8 cellular contexts compared by ENCODE assay signal in genomic region chr2:108594132-108594981, GRCh38.
DNase-seq lines count a peak whose midpoint lies in the region; ATAC-seq and TF ChIP-seq lines count a peak whose summit lies in the region.

No MANE protein-coding gene starts in this region.

- in situ Hi-C loops in G401 (cut with HindIII; ENCODE audit: low sequenced_read_pairs), result no loop called here

- H3K9me3 ChIP-seq in psoas muscle, result no peaks in the 10 kb centered on the region

- peaks cover 62% of the 10 kb centered on the region for H3K4me1 ChIP-seq in psoas muscle

- peak overlapping the region; percentile 88 for H3K27ac Mint-ChIP-seq in T-helper 1 cell treated with Interleukin-12 subunit alpha and Interleukin-12 subunit beta and Interleukin-4 antibody, amounts not matched to agents 30 μg/mL and 1 μg/mL, for 36 hours

- intact Hi-C loops in psoas muscle (cut with DNase I), result loop anchor here in 1 of 2 donors (5.0 kb wide), 1 partner anchor 38 kb away; no protein-coding TSS in a partner anchor

- no peaks in the 10 kb centered on the region for H3K27me3 Mint-ChIP-seq in T-helper 1 cell treated with Interleukin-12 subunit alpha and Interleukin-12 subunit beta and Interleukin-4 antibody, amounts not matched to agents 30 μg/mL and 1 μg/mL, for 36 hours (ENCODE audit: low read depth)

- H3K4me3 ChIP-seq in BJ (ENCODE audit: low read depth, low read length) (no peak overlapping the region), fibroblast of villous mesenchyme (ENCODE audit: low read depth, low read length) (no peak overlapping the region), psoas muscle (no peak overlapping the region)

- POLR2A ChIA-PET in BJ (lab: Charles Lee), result interaction anchor here (1.2 kb wide), 1 partner anchor 19 kb away, joined by 3 read pairs; no protein-coding TSS in a partner anchor

- H3K36me3 ChIP-seq in BJ (ENCODE audit: control insufficient read depth, insufficient read depth, low read length) (no peaks in the 10 kb centered on the region), psoas muscle (ENCODE audit: insufficient read depth in 1 of 2, low read depth in 1 of 2) (no peaks in the 10 kb centered on the region)

- H3K9me3 Mint-ChIP-seq in T-helper 1 cell treated with Interleukin-12 subunit alpha and Interleukin-12 subunit beta and Interleukin-4 antibody, amounts not matched to agents 30 μg/mL and 1 μg/mL, for 36 hours, result no peaks in the 10 kb centered on the region

- DNase-seq in BJ (ENCODE audit: low read depth) (peak; percentile 56), fibroblast of villous mesenchyme (ENCODE audit: low read depth) (peak; percentile 75), psoas muscle (no peak), G401 (ENCODE audit: low spot score) (no peak)
- no peak for DNase-seq in effector CD8-positive, alpha-beta T cell (lab: John Stamatoyannopoulos, UW)

- 44 to 58% (median 46%) methylated on average over 7 of the region's 7 CpGs for WGBS in psoas muscle, 3 donors

- peak; percentile 86 for ATAC-seq in GM19351 (IDR thresholded peaks at IDR 0.05; ENCODE audit: unreplicated experiment)
- ATAC-seq in HG03354 (IDR thresholded peaks at IDR 0.05; ENCODE audit: poor library complexity, severe bottlenecking, unreplicated experiment), result peak; percentile 89
- ATAC-seq in psoas muscle, result peak; percentile 41 to 49 (median 44)

- CTCF ChIA-PET in BJ (lab: Yijun Ruan, JAX), result interaction anchor here (1.3 to 3.0 kb wide), 3 partner anchors 10 to 43 kb away, joined by 4 to 28 read pairs (median 14); no protein-coding TSS in a partner anchor

- H3K27me3 ChIP-seq in BJ (ENCODE audit: control insufficient read depth, insufficient read depth, low read length) (no peaks in the 10 kb centered on the region), psoas muscle (ENCODE audit: insufficient read depth in 3 of 3, low read length in 2 of 3) (no peaks in the 10 kb centered on the region)

- H3K36me3 Mint-ChIP-seq in T-helper 1 cell treated with Interleukin-12 subunit alpha and Interleukin-12 subunit beta and Interleukin-4 antibody, amounts not matched to agents 30 μg/mL and 1 μg/mL, for 36 hours (ENCODE audit: low read depth), result peaks cover 4% of the 10 kb centered on the region

- TF ChIP-seq CTCF in BJ (IDR thresholded peaks at IDR 0.05; ENCODE audit: insufficient read depth, low read depth, low read length) (no peak), fibroblast of villous mesenchyme (IDR thresholded peaks at IDR 0.05; ENCODE audit: insufficient read depth, low read depth, low read length) (no peak), psoas muscle (IDR thresholded peaks at IDR 0.05) (no peak)

- H3K4me1 Mint-ChIP-seq in T-helper 1 cell treated with Interleukin-12 subunit alpha and Interleukin-12 subunit beta and Interleukin-4 antibody, amounts not matched to agents 30 μg/mL and 1 μg/mL, for 36 hours (ENCODE audit: low read depth), result peaks cover 39% of the 10 kb centered on the region

- H3K4me3 Mint-ChIP-seq in T-helper 1 cell treated with Interleukin-12 subunit alpha and Interleukin-12 subunit beta and Interleukin-4 antibody, amounts not matched to agents 30 μg/mL and 1 μg/mL, for 36 hours, result peak overlapping the region; percentile 75

- peak overlapping the region; percentile 60 for H3K27ac ChIP-seq in psoas muscle

Comparison
In these comparisons a context has a peak if more than half of its experiments do, and no peak if none do; other contexts are left out.
1. DNase-seq: peak in BJ (single experiment) and fibroblast of villous mesenchyme (single experiment); none in psoas muscle (0 of 2), G401 (single experiment) and effector CD8-positive, alpha-beta T cell (single experiment).
2. Peak in every context shown above with its lines, with median percentiles within 50 percentile points of each other: ATAC-seq.